14 cellular contexts compared by ENCODE assay signal in genomic region chr3:190094201-190094718, GRCh38. TPM values are rescaled to one million over a fixed set of nuclear protein-coding genes. Genes with fewer than 3 reads are reported as not detected.
DNase-seq lines count a peak whose midpoint lies in the region; ATAC-seq and TF ChIP-seq lines count a peak whose summit lies in the region.
"Had no signal": no experiment of that assay in that cellular context is flagged by ENCODE, and none has a peak within 500 bp of the region (broad histone marks: within the 10 kb centered on the region; RNA-seq: fewer than 3 reads in every experiment).

No MANE protein-coding gene starts in this region.

- peak in 6 of 8 donors; percentile 39 to 77 (median 50) for ATAC-seq in heart right ventricle
- ATAC-seq in aorta (ENCODE audit: low FRiP score), result peak; percentile 80
- ATAC-seq: sciatic nerve, T-helper 17 cell had no signal

- H3K4me2 ChIP-seq in mammary epithelial cell (ENCODE audit: insufficient read depth, low read depth, low read length), result peak overlapping the region; percentile 34

- DNase-seq in heart right ventricle (no peak), cardiac septum (ENCODE audit: low spot score) (no peak), mammary epithelial cell (peak; percentile 19), left kidney (ENCODE audit: low read depth, low spot score) (peak; percentile 41), aorta (peak in 1 of 2 donors; percentile 50), Kasumi-1 (lab: John Stamatoyannopoulos, UW) (no peak), activated gamma-delta T cell treated with Interleukin-2 at 50 U/mL for 16 hours (no peak), NCI-H2029 (lab: John Stamatoyannopoulos, UW) (no peak)
- DNase-seq: activated CD4-positive, alpha-beta memory T cell treated with anti-CD3 and anti-CD28 coated beads, Interleukin-2, amount 10 ng/mL, durations not matched to agents 7 days and 5 days; NCI-H2029 treated with DMSO at 0.1 percent for 48 hours; OCI-M1; T-helper 17 cell had no signal

- 26 to 38% methylated on average over 1 of the region's 1 CpG for WGBS in heart right ventricle, 2 donors
- 7% methylated on average over 1 of the region's 1 CpG for WGBS in mammary epithelial cell (ENCODE audit: low coverage, missing lambda C conversion rate)
- WGBS in aorta, 2 donors, result 3 to 4% methylated on average over 1 of the region's 1 CpG

- no TSS peak for BruUV-seq in mammary epithelial cell (replicated peaks; lab: Mats Ljungman, UMichigan)

- in situ Hi-C loops in mammary epithelial cell (cut with MboI; ENCODE audit: low sequenced_read_pairs in 2 of 2), result no loop called here

- no peaks in the 10 kb centered on the region for H3K9me3 ChIP-seq in heart right ventricle
- no peaks in the 10 kb centered on the region for H3K9me3 ChIP-seq in mammary epithelial cell (replicated peaks; ENCODE audit: insufficient read depth, low read length)
- H3K9me3 ChIP-seq in aorta (ENCODE audit: control insufficient read depth, low read length), result no peaks in the 10 kb centered on the region

- H3K27ac ChIP-seq in heart right ventricle, result peak overlapping the region in 1 of 10 donors; percentile 7
- peak overlapping the region; percentile 1 for H3K27ac ChIP-seq in mammary epithelial cell (ENCODE audit: insufficient read depth, low read depth, low read length)
- peak overlapping the region; percentile 60 to 79 for H3K27ac ChIP-seq in aorta (ENCODE audit: low read depth in 1 of 2, low read length in 2 of 2)

- H4K20me1 ChIP-seq in mammary epithelial cell (ENCODE audit: insufficient read depth, low read length), result no peaks in the 10 kb centered on the region

- H3K27me3 ChIP-seq in heart right ventricle, result no peaks in the 10 kb centered on the region
- H3K27me3 ChIP-seq in mammary epithelial cell (ENCODE audit: insufficient read depth, low read length), result no peaks in the 10 kb centered on the region
- H3K27me3 ChIP-seq in aorta (ENCODE audit: control insufficient read depth in 1 of 2, insufficient read depth in 2 of 2, low read length in 1 of 2), result no peaks in the 10 kb centered on the region

- peak overlapping the region; percentile 39 for H2AFZ ChIP-seq in mammary epithelial cell (ENCODE audit: low read depth, low read length)

- no peak overlapping the region for H3K9ac ChIP-seq in mammary epithelial cell (ENCODE audit: insufficient read depth, low read length)

- TF ChIP-seq CTCF in heart right ventricle (IDR thresholded peaks at IDR 0.05) (no peak), mammary epithelial cell (conservative IDR thresholded peaks at IDR 0.05 in 1 of 2, IDR thresholded peaks at IDR 0.05 in 1 of 2; ENCODE audit: extremely low read depth in 1 of 2, insufficient read depth in 1 of 2, low read depth in 1 of 2, low read length in 2 of 2) (no peak)

- no peaks in the 10 kb centered on the region for H3K36me3 ChIP-seq in heart right ventricle
- H3K36me3 ChIP-seq in mammary epithelial cell (ENCODE audit: insufficient read depth, low read length), result peaks cover 2% of the 10 kb centered on the region
- H3K36me3 ChIP-seq in aorta (ENCODE audit: control insufficient read depth in 1 of 2, insufficient read depth in 2 of 2, low read length in 1 of 2), result no peaks in the 10 kb centered on the region

- H3K4me1 ChIP-seq in heart right ventricle (peaks cover 0 to 33% (median 15%) of the 10 kb centered on the region in 9 donors), mammary epithelial cell (ENCODE audit: insufficient read depth, low read length) (peaks cover 23% of the 10 kb centered on the region), aorta (ENCODE audit: control insufficient read depth in 1 of 2, insufficient read depth in 2 of 2, low read length in 2 of 2) (peaks cover 5% of the 10 kb centered on the region in 2 donors)

- no peak overlapping the region for H3K4me3 ChIP-seq in heart right ventricle
- no peak overlapping the region for H3K4me3 ChIP-seq in mammary epithelial cell (replicated peaks in 1 of 3; ENCODE audit: insufficient read depth in 1 of 3, low read depth in 2 of 3, low read length in 3 of 3)
- H3K4me3 ChIP-seq in aorta (ENCODE audit: low read length in 2 of 2), result no peak overlapping the region

- intact Hi-C loops in heart right ventricle (cut with DNase I), result no loop called here
- intact Hi-C loops in cardiac septum (cut with DNase I), result no loop called here
- intact Hi-C loops in mammary epithelial cell (cut with micrococcal nuclease), result no loop called here
- intact Hi-C loops in aorta (cut with DNase I), result loop anchor here in 1 of 2 donors (2.0 kb wide), 1 partner anchor 17 kb away; no protein-coding TSS in a partner anchor

- CTCF ChIA-PET in mammary epithelial cell (lab: Charles Lee; ENCODE audit: low non-redundant PET), result no interaction called here

- dilution Hi-C loops in mammary epithelial cell (cut with HindIII; ENCODE audit: low sequenced_read_pairs), result no loop called here

- peaks cover 90% of the 10 kb centered on the region for H3K79me2 ChIP-seq in mammary epithelial cell (ENCODE audit: insufficient read depth, low read length)

RNA-seq across cellular contexts. Expression of gene P3H2, which starts 26.4 kb away (rescaled TPM):
- total RNA-seq in heart right ventricle, result 10 to 100 TPM in 3 of 10 donors, 1 to 10 TPM in 6, under 1 TPM in 1; 0.49 to 28.8 (median 4.4) TPM
- polyA plus RNA-seq in heart right ventricle, result under 1 TPM; 0.51 to 0.73 TPM
- 17.7 TPM for total RNA-seq in cardiac septum
- total RNA-seq in mammary epithelial cell, result 100 to 1,000 TPM in 1 of 2 donors, 10 to 100 TPM in 1; 71.2 to 181 TPM
- 150 TPM for polyA plus RNA-seq in mammary epithelial cell
- polyA minus RNA-seq in mammary epithelial cell, result 188 TPM
- total RNA-seq in aorta, result 10 to 100 TPM; 23.9 to 25.8 TPM
- 1 to 10 TPM; 6.1 to 7.5 TPM for polyA plus RNA-seq in aorta
- total RNA-seq: activated CD4-positive, alpha-beta memory T cell treated with anti-CD3 and anti-CD28 coated beads, Interleukin-2, amount 10 ng/mL, durations not matched to agents 7 days and 5 days; T-helper 17 cell had no signal
- polyA plus RNA-seq: IgD-negative memory B cell had no signal

Comparison
In these comparisons a context has a peak if more than half of its experiments do, and no peak if none do; other contexts are left out.
1. DNase-seq: peak in mammary epithelial cell (single experiment) and left kidney (single experiment); none in heart right ventricle (0 of 2), cardiac septum (single experiment), Kasumi-1 (0 of 2), activated gamma-delta T cell treated with Interleukin-2 at 50 U/mL for 16 hours (single experiment) and NCI-H2029 (single experiment).